Comparison of ENCODE assay signal across 18 cellular contexts in the genomic region with DNA sequence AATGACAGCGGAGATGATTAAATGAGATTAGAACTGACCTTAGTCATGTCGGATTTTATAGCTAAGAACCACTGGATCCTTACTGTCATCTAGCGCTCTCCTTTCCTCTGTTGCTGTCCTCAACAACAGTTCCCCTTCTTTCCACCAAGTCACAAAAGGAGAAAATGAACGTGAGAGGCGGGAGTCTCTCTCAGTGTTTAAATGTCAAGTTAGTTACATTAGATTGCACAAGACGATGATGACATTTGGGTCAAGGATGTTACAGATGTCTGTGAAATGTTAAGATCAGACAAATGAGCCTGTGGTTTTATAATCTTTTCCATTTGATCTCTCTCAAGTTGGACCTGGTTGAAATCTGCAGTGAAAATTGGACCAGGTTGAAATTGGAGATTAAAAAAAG. TPM values are rescaled to one million over a fixed set of nuclear protein-coding genes. Genes with fewer than 3 reads are reported as not detected.
DNase-seq lines count a peak whose midpoint lies in the region; ATAC-seq and TF ChIP-seq lines count a peak whose summit lies in the region.
"Had no signal": no experiment of that assay in that cellular context is flagged by ENCODE, and none has a peak within 500 bp of the region (broad histone marks: within the 10 kb centered on the region; RNA-seq: fewer than 3 reads in every experiment).

No MANE protein-coding gene starts in this region.

- no peaks in the 10 kb centered on the region for H3K9me3 Mint-ChIP-seq in activated T-cell treated with anti-CD3 and anti-CD28 coated beads, Interleukin-2, amount 50 U/mL, for 72 hours
- H3K9me3 Mint-ChIP-seq in T-cell, result no peaks in the 10 kb centered on the region
- H3K9me3 Mint-ChIP-seq: CD8-positive, alpha-beta memory T cell had no signal

- H3K4me3 ChIP-seq in upper lobe of right lung (no peak overlapping the region), esophagus squamous epithelium (no peak overlapping the region)
- H3K4me3 ChIP-seq: HAP-1, mucosa of descending colon, Peyer's patch had no signal

- no peak for DNase-seq in activated T-cell treated with anti-CD3 and anti-CD28 coated beads, Interleukin-2, amount 50 U/mL, for 72 hours
- no peak for DNase-seq in activated T-cell treated with anti-CD3 and anti-CD28 coated beads for 4 hours
- DNase-seq in T-cell, result no peak
- DNase-seq in fibroblast of gingiva (ENCODE audit: low read depth), result peak; percentile 16
- DNase-seq in upper lobe of right lung, result no peak
- no peak for DNase-seq in hippocampal formation (lab: John Stamatoyannopoulos, UW)
- no peak for DNase-seq in stimulated activated naive CD4-positive, alpha-beta T cell (lab: John Stamatoyannopoulos, UW)
- no peak for DNase-seq in esophagus squamous epithelium (lab: John Stamatoyannopoulos, UW)
- DNase-seq: CD8-positive, alpha-beta memory T cell; DMS79 treated with DMSO at 0.1 percent for 48 hours; mucosa of descending colon; NCI-H1694; NCI-H748 treated with DMSO at 0.1 percent for 48 hours; Peyer's patch; SK-N-SH; stimulated activated CD4-positive, alpha-beta T cell treated with anti-CD3 and anti-CD28 coated beads, Interleukin-4, amount 100 ng/mL, for 4 hours; T-helper 9 cell had no signal

- H3K27me3 ChIP-seq in upper lobe of right lung (no peaks in the 10 kb centered on the region), esophagus squamous epithelium (no peaks in the 10 kb centered on the region)
- H3K27me3 ChIP-seq: Peyer's patch had no signal

- no peak overlapping the region for H3K27ac ChIP-seq in upper lobe of right lung
- H3K27ac ChIP-seq in esophagus squamous epithelium, result no peak overlapping the region
- H3K27ac ChIP-seq: Peyer's patch had no signal

- peaks cover 98% of the 10 kb centered on the region for H3K36me3 ChIP-seq in upper lobe of right lung
- peaks cover 0 to 93% (median 30%) of the 10 kb centered on the region in 3 donors for H3K36me3 ChIP-seq in esophagus squamous epithelium

- intact Hi-C loops in upper lobe of right lung (cut with DNase I), result no loop called here
- intact Hi-C loops in esophagus squamous epithelium (cut with DNase I), result no loop called here

- peaks cover 9% of the 10 kb centered on the region for H3K4me1 Mint-ChIP-seq in activated T-cell treated with anti-CD3 and anti-CD28 coated beads, Interleukin-2, amount 50 U/mL, for 72 hours (ENCODE audit: low read depth)
- H3K4me1 Mint-ChIP-seq in T-cell, result peaks cover 0 to 4% (median 0%) of the 10 kb centered on the region in 3 donors
- H3K4me1 Mint-ChIP-seq: CD8-positive, alpha-beta memory T cell had no signal

- no peak for TF ChIP-seq POLR2A in esophagus squamous epithelium (IDR thresholded peaks at IDR 0.05)

- H3K4me1 ChIP-seq in upper lobe of right lung (no peaks in the 10 kb centered on the region), esophagus squamous epithelium (no peaks in the 10 kb centered on the region)
- H3K4me1 ChIP-seq: HAP-1, Peyer's patch had no signal

- TF ChIP-seq CTCF in upper lobe of right lung (IDR thresholded peaks at IDR 0.05) (no peak), esophagus squamous epithelium (IDR thresholded peaks at IDR 0.05) (no peak)

- ATAC-seq in activated T-cell treated with anti-CD3 and anti-CD28 coated beads, Interleukin-2, amount 50 U/mL, for 72 hours (replicated peaks in 1 of 2), result peak; percentile 74 to 83
- ATAC-seq in T-cell (replicated peaks in 1 of 4) (no peak), upper lobe of right lung (peak; percentile 63)
- ATAC-seq: mucosa of descending colon had no signal

- POLR2A ChIA-PET in T-cell (lab: Charles Lee), result no interaction called here

- WGBS in esophagus squamous epithelium, 2 donors, result 81 to 83% methylated on average over 6 of the region's 6 CpGs

- peak overlapping the region; percentile 51 to 75 for H3K4me3 Mint-ChIP-seq in activated T-cell treated with anti-CD3 and anti-CD28 coated beads, Interleukin-2, amount 50 U/mL, for 72 hours
- no peak overlapping the region for H3K4me3 Mint-ChIP-seq in T-cell
- H3K4me3 Mint-ChIP-seq: CD8-positive, alpha-beta memory T cell had no signal

- H3K9me3 ChIP-seq in upper lobe of right lung (no peaks in the 10 kb centered on the region), esophagus squamous epithelium (no peaks in the 10 kb centered on the region)
- H3K9me3 ChIP-seq: HAP-1, mucosa of descending colon, Peyer's patch, SK-N-SH had no signal

- CTCF ChIA-PET in T-cell (lab: Charles Lee), result no interaction called here

- H3K36me3 Mint-ChIP-seq in activated T-cell treated with anti-CD3 and anti-CD28 coated beads, Interleukin-2, amount 50 U/mL, for 72 hours (ENCODE audit: insufficient read depth in 2 of 2), result peaks cover 5 to 28% of the 10 kb centered on the region in 2 donors
- peaks cover 59% of the 10 kb centered on the region for H3K36me3 Mint-ChIP-seq in T-cell

- H3K27ac Mint-ChIP-seq in activated T-cell treated with anti-CD3 and anti-CD28 coated beads, Interleukin-2, amount 50 U/mL, for 72 hours, result peak overlapping the region; percentile 96
- peak overlapping the region; percentile 53 to 74 for H3K27ac Mint-ChIP-seq in T-cell

- H3K27me3 Mint-ChIP-seq in activated T-cell treated with anti-CD3 and anti-CD28 coated beads, Interleukin-2, amount 50 U/mL, for 72 hours (ENCODE audit: low read depth), result no peaks in the 10 kb centered on the region
- no peaks in the 10 kb centered on the region for H3K27me3 Mint-ChIP-seq in T-cell
- H3K27me3 Mint-ChIP-seq: CD8-positive, alpha-beta memory T cell had no signal

RNA-seq across cellular contexts. Expression of a gene that starts 53.5 kb away (rescaled TPM):
- total RNA-seq in activated T-cell treated with anti-CD3 and anti-CD28 coated beads, Interleukin-2, amount 50 U/mL, for 72 hours, result 10 to 100 TPM; 62.8 to 68.5 TPM
- total RNA-seq in T-cell, result 10 to 100 TPM; 61.0 to 70.8 (median 66.2) TPM
- 67.1 TPM for total RNA-seq in upper lobe of right lung
- total RNA-seq in esophagus squamous epithelium, result 10 to 100 TPM; 15.0 to 42.0 (median 32.1) TPM

Comparison
In these comparisons a context has a peak if more than half of its experiments do, and no peak if none do; other contexts are left out.
1. ATAC-seq: peak in activated T-cell treated with anti-CD3 and anti-CD28 coated beads, Interleukin-2, amount 50 U/mL, for 72 hours (2 of 2) and upper lobe of right lung (single experiment); none in T-cell (0 of 4).
2. H3K4me3 Mint-ChIP-seq: peak in activated T-cell treated with anti-CD3 and anti-CD28 coated beads, Interleukin-2, amount 50 U/mL, for 72 hours (2 of 2); none in T-cell (0 of 3).